ENCODE assay signal across 8 cellular contexts in the genomic region with DNA sequence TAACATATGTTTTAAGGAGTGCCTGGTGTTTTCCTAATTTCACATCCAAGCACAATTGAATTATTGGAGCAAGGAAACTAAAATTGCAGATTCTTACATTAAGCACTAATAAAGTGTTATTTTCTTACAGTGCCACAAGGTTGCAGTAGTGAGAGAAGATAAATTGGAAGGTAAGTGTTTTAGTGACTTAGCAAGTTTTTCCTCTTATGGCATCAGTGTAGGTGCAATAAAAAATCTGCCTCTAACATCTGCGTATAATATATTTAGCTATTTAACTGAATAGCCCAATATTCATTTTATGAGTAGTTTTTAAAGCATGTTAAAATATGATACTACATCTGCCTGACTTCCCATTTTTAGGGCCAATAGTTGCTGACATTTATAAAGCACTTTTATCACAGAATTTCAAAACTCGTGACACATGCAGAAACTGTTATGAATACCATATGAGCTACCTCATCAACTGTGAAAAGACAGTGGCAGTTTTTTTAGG. TPM values are rescaled to one million over a fixed set of nuclear protein-coding genes. Genes with fewer than 3 reads are reported as not detected.
DNase-seq lines count a peak whose midpoint lies in the region; ATAC-seq, FAIRE-seq and TF ChIP-seq lines count a peak whose summit lies in the region.

No MANE protein-coding gene starts in this region.

- no peak overlapping the region for H3K4me3 ChIP-seq in BJ (ENCODE audit: low read depth, low read length)
- no peak overlapping the region for H3K4me3 ChIP-seq in KMS-11 (IDR thresholded peaks at IDR 0.05; ENCODE audit: insufficient read depth, low read depth, low read length)
- no peak overlapping the region for H3K4me3 ChIP-seq in GM12878

- peak; percentile 72 for FAIRE-seq in GM12878 (lab: Jason Lieb, UNC)

- no peak overlapping the region for H2AFZ ChIP-seq in KMS-11 (ENCODE audit: low read depth)
- no peak overlapping the region for H2AFZ ChIP-seq in GM12878 (ENCODE audit: control insufficient read depth, low read depth, low read length)

- SMC1A ChIA-PET in GM12878 (lab: Charles Lee; ENCODE audit: uncharacterized antibody, unreplicated experiment) = no interaction called here

- H3K9me3 ChIP-seq in GM12878 (replicated peaks; ENCODE audit: control insufficient read depth, insufficient read depth, low read length) = no peaks in the 10 kb centered on the region

- H3K36me3 ChIP-seq in BJ (ENCODE audit: control insufficient read depth, insufficient read depth, low read length) (no peaks in the 10 kb centered on the region), KMS-11 (ENCODE audit: insufficient read depth) (peaks cover 15% of the 10 kb centered on the region; the same call in 1 of the 2 replicates), GM12878 (ENCODE audit: control insufficient read depth in 2 of 2, insufficient read depth in 2 of 2, low read length in 1 of 2) (peaks cover 6 to 13% of the 10 kb centered on the region in 2 experiments)

- H3K9ac ChIP-seq in KMS-11 = no peak overlapping the region
- H3K9ac ChIP-seq in GM12878 (ENCODE audit: control insufficient read depth, insufficient read depth, low read length) = no peak overlapping the region

- TF ChIP-seq EP300 in GM12878 (IDR thresholded peaks at IDR 0.05; ENCODE audit: borderline replicate concordance in 1 of 2, control insufficient read depth in 1 of 2, low read depth in 2 of 2, low read length in 2 of 2) = no peak

- in situ Hi-C loops in GM12878 (cut with MboI) = no loop called here
- in situ Hi-C loops in KBM-7 (cut with MboI; ENCODE audit: low pct_unique_long_range_greater_than_20kb, low sequenced_read_pairs) = no loop called here

- intact Hi-C loops in GM12878 (cut with micrococcal nuclease; ENCODE audit: unreplicated experiment) = no loop called here
- intact Hi-C loops in left colon (cut with DNase I, micrococcal nuclease) = no loop called here

- ATAC-seq in GM12878 (0 out of 3 replicates have a peak, but pooled peaks have one; percentile 32), left colon (peak; percentile 59), GM19467 (IDR thresholded peaks at IDR 0.05; ENCODE audit: unreplicated experiment) (no peak), GM18861 (IDR thresholded peaks at IDR 0.05; ENCODE audit: unreplicated experiment) (no peak), GM19455 (IDR thresholded peaks at IDR 0.05; ENCODE audit: unreplicated experiment) (no peak)

- peaks cover 7% of the 10 kb centered on the region; the same call in 1 of the 2 replicates for H3K79me2 ChIP-seq in KMS-11 (ENCODE audit: insufficient read depth, low read depth)
- H3K79me2 ChIP-seq in GM12878 (ENCODE audit: control insufficient read depth, insufficient read depth, low read length) = no peaks in the 10 kb centered on the region

- RAD21 ChIA-PET in GM12878 (lab: Charles Lee; ENCODE audit: unreplicated experiment) = no interaction called here

- 95% methylated on average over 2 of the region's 2 CpGs for WGBS in GM12878 (ENCODE audit: insufficient coverage, insufficient replicate concordance, low lambda C conversion rate, missing lambda C conversion rate)

- no peaks in the 10 kb centered on the region for H4K20me1 ChIP-seq in KMS-11 (ENCODE audit: insufficient read depth)
- H4K20me1 ChIP-seq in GM12878 (ENCODE audit: control insufficient read depth, insufficient read depth) = no peaks in the 10 kb centered on the region

- TF ChIP-seq CTCF in BJ (IDR thresholded peaks at IDR 0.05; ENCODE audit: insufficient read depth, low read depth, low read length) (peak; percentile 54), KMS-11 (conservative IDR thresholded peaks at IDR 0.05; ENCODE audit: low read depth, low read length) (peak; percentile 52; the same call in 1 of the 2 replicates), GM12878 (IDR thresholded peaks at IDR 0.05 in 2 of 3, conservative IDR thresholded peaks at IDR 0.05 in 1 of 3; ENCODE audit: control insufficient read depth in 2 of 3, extremely low read depth in 1 of 3, insufficient read depth in 1 of 3, low read depth in 3 of 3, low read length in 3 of 3) (peak; percentile 35 to 38 (median 36); a peak in 5 of 6 replicates)

- BruUV-seq in GM12878 (replicated peaks; lab: Mats Ljungman, UMichigan) = no TSS peak

- TF ChIP-seq POLR2A in GM12878 (IDR thresholded peaks at IDR 0.05; ENCODE audit: low read depth, low read length) = no peak

- TF ChIP-seq RAD21 in GM12878 (IDR thresholded peaks at IDR 0.05; ENCODE audit: insufficient read depth, low read depth, low read length) = 0 out of 2 replicates have a peak, but pooled peaks have one; percentile 28

- H3K27ac ChIP-seq in KMS-11 = no peak overlapping the region; the same call in 1 of the 2 replicates
- H3K27ac ChIP-seq in GM12878 (ENCODE audit: control insufficient read depth, insufficient read depth) = no peak overlapping the region

- POLR2A ChIA-PET in BJ (lab: Charles Lee) = interaction anchor here (0.6 kb wide), 1 partner anchor 17 kb away, joined by 3 read pairs; no protein-coding TSS in a partner anchor
- POLR2A ChIA-PET in GM12878 (lab: Charles Lee) = no interaction called here

- peak; percentile 86 for DNase-seq in BJ (ENCODE audit: low read depth)
- no peak for DNase-seq in GM12878 (ENCODE audit: low read depth, low spot score)
- DNase-seq in left colon = no peak
- DNase-seq in KBM-7 = no peak

- H3K4me1 ChIP-seq in KMS-11 (ENCODE audit: low read depth, poor library complexity, severe bottlenecking) = peaks cover 8% of the 10 kb centered on the region
- no peaks in the 10 kb centered on the region for H3K4me1 ChIP-seq in GM12878 (ENCODE audit: control insufficient read depth, insufficient read depth, low read length)

- CTCF ChIA-PET in BJ (lab: Yijun Ruan, JAX) (interaction anchor here (0.6 to 7.2 kb wide), 15 partner anchors 16 to 159 kb away, joined by 3 to 70 read pairs (median 4); partner anchors contain the start of gene LIPT2), GM12878 (lab: Yijun Ruan, JAX) (interaction anchor here (1.0 to 2.0 kb wide), 3 partner anchors 16 to 128 kb away, joined by 3 to 6 read pairs (median 3); no protein-coding TSS in a partner anchor)

- H3K4me2 ChIP-seq in KMS-11 (no peak overlapping the region), GM12878 (ENCODE audit: control insufficient read depth, insufficient read depth) (no peak overlapping the region)

- H3K27me3 ChIP-seq in BJ (ENCODE audit: control insufficient read depth, insufficient read depth, low read length) (no peaks in the 10 kb centered on the region), KMS-11 (ENCODE audit: insufficient read depth, low read depth) (no peaks in the 10 kb centered on the region), GM12878 (replicated peaks in 1 of 2; ENCODE audit: control insufficient read depth in 2 of 2, insufficient read depth in 2 of 2, low read length in 1 of 2) (no peaks in the 10 kb centered on the region)

TF ChIP-seq in GM12878, 131 proteins besides CTCF, POLR2A, EP300 and RAD21:
- TF ChIP-seq PAX8 (IDR thresholded peaks at IDR 0.05) (no peak), JUND (IDR thresholded peaks at IDR 0.05; ENCODE audit: low read depth, low read length) (no peak), SMC3 (IDR thresholded peaks at IDR 0.05; ENCODE audit: borderline replicate concordance, low read length) (peak; percentile 22; the same call in 1 of the 2 replicates)

RNA-seq across cellular contexts. Expression of gene POLD3, which starts 19.0 kb away (rescaled TPM):
- polyA plus RNA-seq in BJ (2011; rRNA removed) (11.4 and 12.6 TPM in 2 replicates), GM12878 (2011; rRNA removed) (63.7 and 66.4 TPM in 2 replicates), GM12878 (2014; fragmentation: Illumina TruSeq; extraction: Trizol) (41.9 and 54.5 TPM in 2 replicates), GM12878 (2014; fragmentation: Nextera tagmentation; extraction: Ambion mirVana) (10 to 100 TPM; 30.9 to 36.5 TPM), GM12878 (2014; rRNA removed) (25.2 and 29.7 TPM in 2 replicates), GM12878 (2016; fragmentation: Nextera tagmentation; extraction: Ambion mirVana) (10 to 100 TPM; 60.1 to 62.3 TPM)
- polyA minus RNA-seq in BJ (2011; rRNA and poly(A)+ RNA removed) = 10.8 and 11.6 TPM in 2 replicates
- total RNA-seq in GM12878 (2013; cell fraction: nucleolus; rRNA removed) = 52.1 and 58.0 TPM in 2 replicates
- total RNA-seq in GM12878 (2014; rRNA removed) (23.8 and 25.9 TPM in 2 replicates), GM12878 (2014; rRNA removed; fragmentation: Illumina TruSeq; extraction: Trizol) (36.0 and 38.3 TPM in 2 replicates), GM12878 (2021) (36.4 and 39.2 TPM in 2 replicates), left colon (10 to 100 TPM; 21.0 to 33.3 TPM)
- 13.3 TPM for polyA plus RNA-seq in GM12878 (2011; ENCODE audit: low read depth)
- 38.4 and 40.8 TPM in 2 replicates for polyA plus RNA-seq in GM12878 (2011; cell fraction: cytosol; rRNA removed)
- 76.3 and 97.3 TPM in 2 replicates for polyA plus RNA-seq in GM12878 (2011; cell fraction: nucleus; rRNA removed)
- 13.9 and 16.3 TPM in 2 replicates for polyA plus RNA-seq in GM12878 (2012)
- 55.2 and 80.0 TPM in 2 replicates for polyA minus RNA-seq in GM12878 (2011; rRNA and poly(A)+ RNA removed)
- 15.9 and 16.1 TPM in 2 replicates for polyA minus RNA-seq in GM12878 (2011; cell fraction: cytosol; rRNA and poly(A)+ RNA removed)
- 23.0 and 34.4 TPM in 2 replicates for polyA minus RNA-seq in GM12878 (2011; cell fraction: nucleus; rRNA and poly(A)+ RNA removed)

Comparison
In these comparisons a context has a peak if more than half of its experiments do, and no peak if none do; other contexts are left out.
1. ATAC-seq: peak in GM12878 (single experiment) and left colon (single experiment); none in GM19467 (single experiment), GM18861 (single experiment) and GM19455 (single experiment).
2. Peak in every context shown above with its lines, with median percentiles within 50 percentile points of each other: CTCF ChIP-seq.